In genomic region chr12:49644620-49644994, GRCh38 we compare ENCODE assay signal across 8 cellular contexts. TPM values are rescaled to one million over a fixed set of nuclear protein-coding genes. Genes with fewer than 3 reads are reported as not detected.
DNase-seq lines count a peak whose midpoint lies in the region; ATAC-seq and TF ChIP-seq lines count a peak whose summit lies in the region.

No MANE protein-coding gene starts in this region.

- H3K27me3 ChIP-seq in Caco-2 (replicated peaks; ENCODE audit: control insufficient read depth, insufficient read depth, low read length) (no peaks in the 10 kb centered on the region), OCI-LY1 (ENCODE audit: insufficient read depth, low read length) (no peaks in the 10 kb centered on the region; the same call in 1 of the 2 replicates)

- H3K4me3 ChIP-seq in Caco-2 (ENCODE audit: low read depth, low read length) (no peak overlapping the region), OCI-LY1 (ENCODE audit: low read depth, low read length, poor library complexity, severe bottlenecking) (no peak overlapping the region)

- no peaks in the 10 kb centered on the region for H3K27me3 Mint-ChIP-seq in Caco-2 (ENCODE audit: insufficient read depth, unreplicated experiment)
- no peaks in the 10 kb centered on the region for H3K27me3 Mint-ChIP-seq in naive B cell

- H3K4me1 ChIP-seq in Caco-2 = peaks cover 21% of the 10 kb centered on the region; the same call in 1 of the 2 replicates
- no peaks in the 10 kb centered on the region for H3K4me1 ChIP-seq in OCI-LY1 (ENCODE audit: insufficient read depth, low read length, severe bottlenecking)

- intact Hi-C loops in Caco-2 (cut with micrococcal nuclease; ENCODE audit: unreplicated experiment) = loop anchor here (1.0 to 10.0 kb wide), 4 partner anchors 63 to 195 kb away; partner anchors contain the start of genes FMNL3 and TMBIM6

- BruUV-seq in Caco-2 (replicated peaks; lab: Mats Ljungman, UMichigan) = no TSS peak

- H3K9me3 Mint-ChIP-seq in Caco-2 (ENCODE audit: unreplicated experiment) = no peaks in the 10 kb centered on the region
- no peaks in the 10 kb centered on the region for H3K9me3 Mint-ChIP-seq in naive B cell
- H3K9me3 Mint-ChIP-seq in stimulated activated effector memory CD8-positive, alpha-beta T cell treated with anti-CD3 and anti-CD28 coated beads, Interleukin-12 subunit alpha, Interleukin-12 subunit beta, amount 100 ng/mL, for 72 hours = no peaks in the 10 kb centered on the region

- H3K4me2 ChIP-seq in OCI-LY1 (ENCODE audit: low read length) = no peak overlapping the region

- H3K79me2 ChIP-seq in OCI-LY1 (ENCODE audit: insufficient read depth, low read length) = no peaks in the 10 kb centered on the region

- H3K27ac ChIP-seq in OCI-LY1 (ENCODE audit: low read depth, low read length, poor library complexity, severe bottlenecking) = no peak overlapping the region

- no peaks in the 10 kb centered on the region for H3K9me3 ChIP-seq in Caco-2
- H3K9me3 ChIP-seq in OCI-LY1 (ENCODE audit: low read length) = no peaks in the 10 kb centered on the region

- H3K36me3 ChIP-seq in Caco-2 (ENCODE audit: control insufficient read depth, insufficient read depth, low read length) (peaks cover 3% of the 10 kb centered on the region; the same call in 1 of the 2 replicates), OCI-LY1 (ENCODE audit: insufficient read depth, low read length) (no peaks in the 10 kb centered on the region)

- H4K20me1 ChIP-seq in OCI-LY1 (ENCODE audit: insufficient read depth, low read length) = no peaks in the 10 kb centered on the region

- CTCF ChIA-PET in Caco-2 (lab: Charles Lee) = interaction anchor here (0.7 to 1.3 kb wide), 7 partner anchors 20 to 123 kb away, joined by 3 to 7 read pairs (median 3); partner anchors contain the start of gene TMBIM6

- H3K4me3 Mint-ChIP-seq in Caco-2 (ENCODE audit: unreplicated experiment) = no peak overlapping the region
- H3K4me3 Mint-ChIP-seq in naive B cell = peak overlapping the region in 7 of 8 donors; percentile 16 to 88 (median 71)
- no peak overlapping the region for H3K4me3 Mint-ChIP-seq in stimulated activated effector memory CD8-positive, alpha-beta T cell treated with anti-CD3 and anti-CD28 coated beads, Interleukin-12 subunit alpha, Interleukin-12 subunit beta, amount 100 ng/mL, for 72 hours

- H3K27ac Mint-ChIP-seq in Caco-2 (ENCODE audit: unreplicated experiment) (no peak overlapping the region), naive B cell (peak overlapping the region; percentile 75 to 93 (median 82))
- peak overlapping the region; percentile 91 for H3K27ac Mint-ChIP-seq in stimulated activated effector memory CD8-positive, alpha-beta T cell treated with anti-CD3 and anti-CD28 coated beads, Interleukin-12 subunit alpha, Interleukin-12 subunit beta, amount 100 ng/mL, for 72 hours

- POLR2A ChIA-PET in Caco-2 (lab: Charles Lee) = interaction anchor here (0.6 to 1.6 kb wide), 2 partner anchors 96 to 107 kb away, joined by 7 to 9 read pairs; no protein-coding TSS in a partner anchor

- TF ChIP-seq POLR2A in erythroblast (IDR thresholded peaks at IDR 0.05; ENCODE audit: low read length) = no peak

- H3K36me3 Mint-ChIP-seq in Caco-2 (ENCODE audit: insufficient read depth, unreplicated experiment) (peaks cover 19% of the 10 kb centered on the region), naive B cell (peaks cover 6 to 18% of the 10 kb centered on the region in 2 donors)
- H3K36me3 Mint-ChIP-seq in stimulated activated effector memory CD8-positive, alpha-beta T cell treated with anti-CD3 and anti-CD28 coated beads, Interleukin-12 subunit alpha, Interleukin-12 subunit beta, amount 100 ng/mL, for 72 hours = peaks cover 64% of the 10 kb centered on the region

- peaks cover 7% of the 10 kb centered on the region for H3K4me1 Mint-ChIP-seq in Caco-2 (ENCODE audit: low read depth, unreplicated experiment)
- H3K4me1 Mint-ChIP-seq in naive B cell = peaks cover 32 to 39% (median 36%) of the 10 kb centered on the region in 3 donors
- peaks cover 39% of the 10 kb centered on the region for H3K4me1 Mint-ChIP-seq in stimulated activated effector memory CD8-positive, alpha-beta T cell treated with anti-CD3 and anti-CD28 coated beads, Interleukin-12 subunit alpha, Interleukin-12 subunit beta, amount 100 ng/mL, for 72 hours

- TF ChIP-seq CTCF in Caco-2 (IDR thresholded peaks at IDR 0.05; ENCODE audit: insufficient read depth in 1 of 2, low read depth in 1 of 2, low read length in 1 of 2, severe bottlenecking in 1 of 2, unreplicated experiment in 1 of 2) (peak; percentile 94 to 97), OCI-LY1 (IDR thresholded peaks at IDR 0.05; ENCODE audit: low read length) (peak; percentile 97)

- ATAC-seq in naive B cell (ENCODE audit: low read depth in 2 of 2) (peak; percentile 98 to 99), GM21529 (IDR thresholded peaks at IDR 0.05; ENCODE audit: unreplicated experiment) (no peak)
- ATAC-seq in stimulated activated effector memory CD8-positive, alpha-beta T cell treated with anti-CD3 and anti-CD28 coated beads, Interleukin-12 subunit alpha, Interleukin-12 subunit beta, amount 100 ng/mL, for 72 hours = peak; percentile 88

- H3K9me2 ChIP-seq in OCI-LY1 (ENCODE audit: low read depth, low read length) = no peaks in the 10 kb centered on the region

- no peaks in the 10 kb centered on the region for H3F3A ChIP-seq in OCI-LY1 (ENCODE audit: insufficient read depth, low read length)

- peak; percentile 79 to 86 for DNase-seq in Caco-2
- peak; percentile 35 for DNase-seq in HS-27A (ENCODE audit: low read depth)
- DNase-seq in activated T-cell treated with anti-CD3 and anti-CD28 coated beads for 4 hours = peak; percentile 79
- DNase-seq in erythroblast (lab: John Stamatoyannopoulos, UW) = peak; percentile 77 to 89
- peak; percentile 81 for DNase-seq in naive B cell
- DNase-seq in stimulated activated effector memory CD8-positive, alpha-beta T cell treated with anti-CD3 and anti-CD28 coated beads, Interleukin-12 subunit alpha, Interleukin-12 subunit beta, amount 100 ng/mL, for 72 hours (ENCODE audit: low spot score in 2 of 2) = peak; percentile 72 to 84

- H3K9ac ChIP-seq in OCI-LY1 (ENCODE audit: low read length) = no peak overlapping the region

- H2AFZ ChIP-seq in OCI-LY1 (ENCODE audit: low read length) = no peak overlapping the region

RNA-seq across cellular contexts. Expression of gene PRPF40B, which starts 21.2 kb away (rescaled TPM):
- total RNA-seq in Caco-2 (2022) = 33.3 and 33.4 TPM in 2 replicates
- 1 to 10 TPM; 1.3 to 3.4 (median 2.0) TPM for polyA plus RNA-seq in naive B cell (ENCODE audit: low read depth in 6 of 6)

RNA-seq across cellular contexts. Expression of gene FAM186B, which starts 39.2 kb away (rescaled TPM):
- 1.4 and 2.2 TPM in 2 replicates for total RNA-seq in Caco-2 (2022)
- under 1 TPM in 3 of 6 donors, not detected in 3; 0.16 to 0.21 (median 0.17) TPM for polyA plus RNA-seq in naive B cell (ENCODE audit: low read depth in 6 of 6)

Comparison
In these comparisons a context has a peak if more than half of its experiments do, and no peak if none do; other contexts are left out.
1. H3K4me3 Mint-ChIP-seq: peak in naive B cell (7 of 8); none in Caco-2 (single experiment) and stimulated activated effector memory CD8-positive, alpha-beta T cell treated with anti-CD3 and anti-CD28 coated beads, Interleukin-12 subunit alpha, Interleukin-12 subunit beta, amount 100 ng/mL, for 72 hours (single experiment).
2. Peak in every context shown above with its lines, with median percentiles within 50 percentile points of each other: DNase-seq.